ENCODE assay signal across 23 cellular contexts in genomic region chr1:191343816-191344215, GRCh38.
DNase-seq lines count a peak whose midpoint lies in the region; FAIRE-seq and TF ChIP-seq lines count a peak whose summit lies in the region.
"Had no signal": no experiment of that assay in that cellular context is flagged by ENCODE, and none has a peak within 500 bp of the region (broad histone marks: within the 10 kb centered on the region; RNA-seq: fewer than 3 reads in every experiment).

No MANE protein-coding gene starts in this region.

- no peak overlapping the region for H2AK5ac ChIP-seq in mesenchymal stem cell (ENCODE audit: low read length, severe bottlenecking)

- no peak overlapping the region for H3K18ac ChIP-seq in mesenchymal stem cell (ENCODE audit: low read depth in 1 of 2, low read length in 2 of 2)

- TF ChIP-seq CTCF in choroid plexus epithelial cell (conservative IDR thresholded peaks at IDR 0.05; ENCODE audit: low read depth, low read length): no peak
- no peak for TF ChIP-seq CTCF in colonic mucosa (IDR thresholded peaks at IDR 0.05)

- H3K4me3 ChIP-seq in MG63 (no peak overlapping the region), choroid plexus epithelial cell (ENCODE audit: low read depth, low read length) (no peak overlapping the region), mesenchymal stem cell (ENCODE audit: insufficient read depth in 1 of 2, low read depth in 1 of 2, low read length in 2 of 2) (no peak overlapping the region), colonic mucosa (no peak overlapping the region)
- H3K4me3 ChIP-seq: HAP-1, K562, transverse colon had no signal

- no peak overlapping the region for H2BK5ac ChIP-seq in mesenchymal stem cell (ENCODE audit: low read depth, low read length, poor library complexity, severe bottlenecking)

- H4K8ac ChIP-seq in mesenchymal stem cell (ENCODE audit: low read length): no peak overlapping the region

- H2BK15ac ChIP-seq in mesenchymal stem cell (ENCODE audit: low read depth, poor library complexity, severe bottlenecking): no peak overlapping the region

- no peak overlapping the region for H3K23ac ChIP-seq in mesenchymal stem cell (ENCODE audit: low read length in 2 of 2)

- H2BK12ac ChIP-seq in mesenchymal stem cell (ENCODE audit: low read length in 2 of 2): no peak overlapping the region

- no peak overlapping the region for H2BK120ac ChIP-seq in mesenchymal stem cell (ENCODE audit: low read depth, low read length)

- H3K4ac ChIP-seq in mesenchymal stem cell (ENCODE audit: low read depth in 1 of 2, low read length in 2 of 2): no peak overlapping the region

- no peak for FAIRE-seq in GM19239 (lab: Jason Lieb, UNC)
- FAIRE-seq: frontal cortex, GM18507, K562 had no signal

- H3K9me3 ChIP-seq in MG63 (no peaks in the 10 kb centered on the region), mesenchymal stem cell (ENCODE audit: control insufficient read depth, low read length) (peaks cover 6% of the 10 kb centered on the region), colonic mucosa (no peaks in the 10 kb centered on the region)
- H3K9me3 ChIP-seq: HAP-1, transverse colon had no signal

- intact Hi-C loops in colonic mucosa (cut with DNase I): no loop called here

- H3K9ac ChIP-seq in mesenchymal stem cell (ENCODE audit: low read length) (no peak overlapping the region), colonic mucosa (ENCODE audit: low read depth in 2 of 2, low read length in 2 of 2) (no peak overlapping the region)

- no peak overlapping the region for H3K14ac ChIP-seq in mesenchymal stem cell (ENCODE audit: low read length in 2 of 2)

- H3K27ac ChIP-seq in mesenchymal stem cell (ENCODE audit: low read length, poor library complexity, severe bottlenecking): peak overlapping the region; percentile 41
- H3K27ac ChIP-seq in colonic mucosa: no peak overlapping the region
- H3K27ac ChIP-seq: transverse colon had no signal

- DNase-seq in AG08396 (ENCODE audit: low spot score) (peak; percentile 2), MG63 (peak; percentile 4), choroid plexus epithelial cell (ENCODE audit: low read depth) (peak; percentile 33), mesenchymal stem cell (peak; percentile 47), NCI-H774 (lab: John Stamatoyannopoulos, UW) (no peak), GM19239 (ENCODE audit: insufficient read length, low spot score) (no peak), kidney glomerular epithelial cell (lab: John Stamatoyannopoulos, UW) (no peak), colonic mucosa (no peak)
- DNase-seq: activated B cell treated with CpG ODN at 0.5 μM for 24 hours; activated CD8-positive, alpha-beta T cell treated with anti-CD3 and anti-CD28 coated beads, Interleukin-2, amount 10 ng/mL, durations not matched to agents 7 days and 5 days; activated naive CD8-positive, alpha-beta T cell treated with anti-CD3 and anti-CD28 coated beads, Interleukin-2, amount 10 ng/mL, durations not matched to agents 7 days and 5 days; CD4-positive, alpha-beta memory T cell; NCI-H1092; NCI-H526 treated with DMSO at 0.1 percent for 48 hours; nucleus accumbens; right cardiac atrium; stimulated activated naive CD4-positive, alpha-beta T cell; T-helper 17 cell; transverse colon had no signal

- H3K4me1 ChIP-seq in mesenchymal stem cell (ENCODE audit: control insufficient read depth, insufficient read depth, low read depth, low read length): no peaks in the 10 kb centered on the region
- no peaks in the 10 kb centered on the region for H3K4me1 ChIP-seq in colonic mucosa
- H3K4me1 ChIP-seq: HAP-1, transverse colon had no signal

- WGBS in mesenchymal stem cell: no CpG with 5 or more reads among the region's 1 CpG

- H3K27me3 ChIP-seq in MG63: no peaks in the 10 kb centered on the region
- no peaks in the 10 kb centered on the region for H3K27me3 ChIP-seq in mesenchymal stem cell (ENCODE audit: control insufficient read depth in 1 of 2, insufficient read depth in 1 of 2, low read length in 2 of 2)
- no peaks in the 10 kb centered on the region for H3K27me3 ChIP-seq in colonic mucosa
- H3K27me3 ChIP-seq: transverse colon had no signal

- peak overlapping the region; percentile 39 for H2AFZ ChIP-seq in mesenchymal stem cell (ENCODE audit: low read depth, low read length)

- no peak overlapping the region for H4K91ac ChIP-seq in mesenchymal stem cell (ENCODE audit: low read length)

- H3K4me2 ChIP-seq in mesenchymal stem cell (ENCODE audit: low read length, poor library complexity, severe bottlenecking): no peak overlapping the region

- H3K36me3 ChIP-seq in MG63: no peaks in the 10 kb centered on the region
- H3K36me3 ChIP-seq in mesenchymal stem cell (ENCODE audit: control insufficient read depth in 1 of 2, insufficient read depth in 2 of 2, low read depth in 1 of 2, low read length in 2 of 2): no peaks in the 10 kb centered on the region
- H3K36me3 ChIP-seq in colonic mucosa: no peaks in the 10 kb centered on the region
- H3K36me3 ChIP-seq: HAP-1, transverse colon had no signal

- no peaks in the 10 kb centered on the region for H3K79me1 ChIP-seq in mesenchymal stem cell (replicated peaks; ENCODE audit: low read length, poor library complexity, severe bottlenecking)

Comparison
In these comparisons a context has a peak if more than half of its experiments do, and no peak if none do; other contexts are left out.
1. DNase-seq: peak in AG08396 (single experiment), MG63 (single experiment), choroid plexus epithelial cell (single experiment) and mesenchymal stem cell (single experiment); none in NCI-H774 (single experiment), GM19239 (single experiment), kidney glomerular epithelial cell (single experiment) and colonic mucosa (single experiment).